ENCODE assay signal across 1 cellular context in genomic region chr6:149763866-149764265, GRCh38.
TF ChIP-seq lines count a peak whose summit lies in the region.

No MANE protein-coding gene starts in this region.

TF ChIP-seq in K562, 482 proteins besides CTCF, POLR2A, EP300 and RAD21:
- TF ChIP-seq, protein P1, sequence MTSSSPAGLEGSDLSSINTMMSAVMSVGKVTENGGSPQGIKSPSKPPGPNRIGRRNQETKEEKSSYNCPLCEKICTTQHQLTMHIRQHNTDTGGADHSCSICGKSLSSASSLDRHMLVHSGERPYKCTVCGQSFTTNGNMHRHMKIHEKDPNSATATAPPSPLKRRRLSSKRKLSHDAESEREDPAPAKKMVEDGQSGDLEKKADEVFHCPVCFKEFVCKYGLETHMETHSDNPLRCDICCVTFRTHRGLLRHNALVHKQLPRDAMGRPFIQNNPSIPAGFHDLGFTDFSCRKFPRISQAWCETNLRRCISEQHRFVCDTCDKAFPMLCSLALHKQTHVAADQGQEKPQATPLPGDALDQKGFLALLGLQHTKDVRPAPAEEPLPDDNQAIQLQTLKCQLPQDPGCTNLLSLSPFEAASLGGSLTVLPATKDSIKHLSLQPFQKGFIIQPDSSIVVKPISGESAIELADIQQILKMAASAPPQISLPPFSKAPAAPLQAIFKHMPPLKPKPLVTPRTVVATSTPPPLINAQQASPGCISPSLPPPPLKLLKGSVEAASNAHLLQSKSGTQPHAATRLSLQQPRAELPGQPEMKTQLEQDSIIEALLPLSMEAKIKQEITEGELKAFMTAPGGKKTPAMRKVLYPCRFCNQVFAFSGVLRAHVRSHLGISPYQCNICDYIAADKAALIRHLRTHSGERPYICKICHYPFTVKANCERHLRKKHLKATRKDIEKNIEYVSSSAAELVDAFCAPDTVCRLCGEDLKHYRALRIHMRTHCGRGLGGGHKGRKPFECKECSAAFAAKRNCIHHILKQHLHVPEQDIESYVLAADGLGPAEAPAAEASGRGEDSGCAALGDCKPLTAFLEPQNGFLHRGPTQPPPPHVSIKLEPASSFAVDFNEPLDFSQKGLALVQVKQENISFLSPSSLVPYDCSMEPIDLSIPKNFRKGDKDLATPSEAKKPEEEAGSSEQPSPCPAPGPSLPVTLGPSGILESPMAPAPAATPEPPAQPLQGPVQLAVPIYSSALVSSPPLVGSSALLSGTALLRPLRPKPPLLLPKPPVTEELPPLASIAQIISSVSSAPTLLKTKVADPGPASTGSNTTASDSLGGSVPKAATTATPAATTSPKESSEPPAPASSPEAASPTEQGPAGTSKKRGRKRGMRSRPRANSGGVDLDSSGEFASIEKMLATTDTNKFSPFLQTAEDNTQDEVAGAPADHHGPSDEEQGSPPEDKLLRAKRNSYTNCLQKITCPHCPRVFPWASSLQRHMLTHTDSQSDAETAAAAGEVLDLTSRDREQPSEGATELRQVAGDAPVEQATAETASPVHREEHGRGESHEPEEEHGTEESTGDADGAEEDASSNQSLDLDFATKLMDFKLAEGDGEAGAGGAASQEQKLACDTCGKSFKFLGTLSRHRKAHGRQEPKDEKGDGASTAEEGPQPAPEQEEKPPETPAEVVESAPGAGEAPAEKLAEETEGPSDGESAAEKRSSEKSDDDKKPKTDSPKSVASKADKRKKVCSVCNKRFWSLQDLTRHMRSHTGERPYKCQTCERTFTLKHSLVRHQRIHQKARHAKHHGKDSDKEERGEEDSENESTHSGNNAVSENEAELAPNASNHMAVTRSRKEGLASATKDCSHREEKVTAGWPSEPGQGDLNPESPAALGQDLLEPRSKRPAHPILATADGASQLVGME (CRISPR knock-in tag; IDR thresholded peaks at IDR 0.05): no peak
- TF ChIP-seq SRSF3 (IDR thresholded peaks at IDR 0.05; ENCODE audit: insufficient read depth, low read length) (no peak), NR2C1 (IDR thresholded peaks at IDR 0.05) (no peak), NR2C1 (tag; IDR thresholded peaks at IDR 0.05) (no peak), PPARD (CRISPR knock-in tag; IDR thresholded peaks at IDR 0.05) (no peak), HCFC1 (IDR thresholded peaks at IDR 0.05; ENCODE audit: low read depth, low read length) (no peak), TEAD1 (CRISPR knock-in tag; IDR thresholded peaks at IDR 0.05) (no peak), ELK3 (CRISPR knock-in tag; IDR thresholded peaks at IDR 0.05) (no peak), NUFIP1 (IDR thresholded peaks at IDR 0.05; ENCODE audit: partially characterized antibody) (no peak), GATAD2A (IDR thresholded peaks at IDR 0.05) (no peak), PRPF4 (IDR thresholded peaks at IDR 0.05; ENCODE audit: insufficient read depth, low read depth, low read length, poor library complexity, severe bottlenecking) (no peak), SNRNP70 (optimal IDR thresholded peaks at IDR 0.05; ENCODE audit: low read depth, low read length) (no peak), ZKSCAN8 (CRISPR knock-in tag; IDR thresholded peaks at IDR 0.05) (no peak), SETDB1 (IDR thresholded peaks at IDR 0.05; ENCODE audit: low read length) (no peak), NBN (IDR thresholded peaks at IDR 0.05; ENCODE audit: low read depth) (no peak), CEBPB (tag; IDR thresholded peaks at IDR 0.05) (no peak), GATA2 (CRISPR knock-in tag; IDR thresholded peaks at IDR 0.05) (no peak), ZNF77 (CRISPR knock-in tag; IDR thresholded peaks at IDR 0.05) (no peak), ZFP36 (IDR thresholded peaks at IDR 0.05; ENCODE audit: low read depth, low read length, partially characterized antibody) (no peak), MIER1 (IDR thresholded peaks at IDR 0.05; ENCODE audit: low read depth) (no peak)
